Comparison of ENCODE assay signal across 19 cellular contexts in the genomic region with DNA sequence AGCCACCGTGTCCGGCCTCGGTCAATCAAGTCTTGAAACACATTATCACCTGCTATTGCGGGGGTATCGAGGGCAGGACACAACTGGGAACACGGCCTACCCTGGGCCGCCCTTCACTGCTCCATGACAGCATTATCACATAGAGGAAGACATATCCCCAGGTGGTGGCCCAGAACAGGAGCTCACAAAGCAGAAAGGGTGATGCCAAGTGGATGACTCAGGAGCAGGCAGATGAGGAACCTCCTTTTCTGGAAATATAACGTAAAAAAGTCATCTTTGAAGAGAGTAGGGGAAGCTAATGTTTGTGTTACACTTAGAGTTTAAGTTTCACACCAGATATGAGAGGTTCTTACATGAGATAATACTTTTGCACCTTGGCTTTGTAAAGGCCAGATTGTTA. TPM values are rescaled to one million over a fixed set of nuclear protein-coding genes. Genes with fewer than 3 reads are reported as not detected.
DNase-seq lines count a peak whose midpoint lies in the region; ATAC-seq, FAIRE-seq and TF ChIP-seq lines count a peak whose summit lies in the region.
"Had no signal": no experiment of that assay in that cellular context is flagged by ENCODE, and none has a peak within 500 bp of the region (broad histone marks: within the 10 kb centered on the region; RNA-seq: fewer than 3 reads in every experiment).

No MANE protein-coding gene starts in this region.

- H3K27ac Mint-ChIP-seq in chondrocyte (ENCODE audit: unreplicated experiment): peak overlapping the region; percentile 58
- H3K27ac Mint-ChIP-seq: GM23338, IgD-negative memory B cell had no signal

- H3K9me3 Mint-ChIP-seq in chondrocyte (ENCODE audit: low read depth): no peaks in the 10 kb centered on the region
- H3K9me3 Mint-ChIP-seq: GM23338 had no signal

- TF ChIP-seq CTCF in chondrocyte (IDR thresholded peaks at IDR 0.05): no peak

- H3K4me3 Mint-ChIP-seq in chondrocyte (ENCODE audit: unreplicated experiment): no peak overlapping the region
- H3K4me3 Mint-ChIP-seq: GM23338, IgD-negative memory B cell had no signal

- FAIRE-seq in HTR-8/SVneo (lab: Jason Lieb, UNC): peak; percentile 85
- FAIRE-seq: A549, D721Med, GM12878 had no signal

- H3K36me3 Mint-ChIP-seq in chondrocyte (ENCODE audit: low read depth): no peaks in the 10 kb centered on the region
- H3K36me3 Mint-ChIP-seq: IgD-negative memory B cell had no signal

- DNase-seq in EL: peak; percentile 13
- DNase-seq in HTR-8/SVneo (ENCODE audit: insufficient read length, low spot score): no peak
- DNase-seq in chondrocyte (ENCODE audit: low spot score): no peak
- peak; percentile 6 for DNase-seq in kidney tubule cell (ENCODE audit: low spot score)
- DNase-seq in left colon: no peak
- no peak for DNase-seq in stimulated activated CD4-positive, alpha-beta T cell treated with anti-CD3 and anti-CD28 coated beads, Interleukin-1b, Interleukin-23, amount 100 ng/mL, for 48 hours
- DNase-seq: BE2C, DMS53, NCI-H1417 treated with DMSO at 0.1 percent for 48 hours, NCI-H1930, NCI-H510A had no signal

- intact Hi-C loops in left colon (cut with DNase I, micrococcal nuclease): no loop called here

- H3K27me3 Mint-ChIP-seq in chondrocyte (ENCODE audit: low read depth): no peaks in the 10 kb centered on the region

- ATAC-seq in left colon (no peak), HG02973 (IDR thresholded peaks at IDR 0.05; ENCODE audit: unreplicated experiment) (no peak)
- ATAC-seq: A549, GM12878, GM23338, Panc1, SK-N-SH treated with all-trans-retinoic acid at 6 μM for 48 hours had no signal

- H3K4me1 Mint-ChIP-seq in chondrocyte (ENCODE audit: low read depth): peaks cover 13% of the 10 kb centered on the region
- H3K4me1 Mint-ChIP-seq: IgD-negative memory B cell had no signal

RNA-seq across cellular contexts. Expression of gene SUPT20HL1, which starts 5.3 kb away (rescaled TPM):
- not detected in 3 replicates for total RNA-seq in chondrocyte
- not detected for total RNA-seq in left colon
- total RNA-seq: GM12878, GM23338 had no signal

RNA-seq across cellular contexts. Expression of gene SUPT20HL2, which starts 41.2 kb away (rescaled TPM):
- total RNA-seq in chondrocyte (not detected in 3 replicates), left colon (not detected)
- total RNA-seq: GM12878, GM23338 had no signal

Comparison
In these comparisons a context has a peak if more than half of its experiments do, and no peak if none do; other contexts are left out.
1. DNase-seq: peak in EL (single experiment) and kidney tubule cell (single experiment); none in HTR-8/SVneo (single experiment), chondrocyte (single experiment), left colon (0 of 2) and stimulated activated CD4-positive, alpha-beta T cell treated with anti-CD3 and anti-CD28 coated beads, Interleukin-1b, Interleukin-23, amount 100 ng/mL, for 48 hours (single experiment).